ENCODE assay signal across 8 cellular contexts in genomic region chr9:34124923-34125322, GRCh38. TPM values are rescaled to one million over a fixed set of nuclear protein-coding genes. Genes with fewer than 3 reads are reported as not detected.
DNase-seq lines count a peak whose midpoint lies in the region; ATAC-seq and TF ChIP-seq lines count a peak whose summit lies in the region.

No MANE protein-coding gene starts in this region.

- no peak for TF ChIP-seq CTCF in GM12864 (IDR thresholded peaks at IDR 0.05; ENCODE audit: low read depth, low read length, missing control alignments)
- no peak for TF ChIP-seq CTCF in OCI-LY7 (conservative IDR thresholded peaks at IDR 0.05; ENCODE audit: low read length)
- no peak for TF ChIP-seq CTCF in epithelial cell of proximal tubule (conservative IDR thresholded peaks at IDR 0.05; ENCODE audit: low read depth, low read length)

- H2AFZ ChIP-seq in OCI-LY7 (ENCODE audit: low read length) = no peak overlapping the region

- H3K4me3 ChIP-seq in GM12864 (ENCODE audit: low read depth, low read length) (peak overlapping the region; percentile 82), OCI-LY7 (ENCODE audit: low read depth, low read length, poor library complexity, severe bottlenecking) (peak overlapping the region; percentile 85), epithelial cell of proximal tubule (ENCODE audit: low read depth, low read length) (peak overlapping the region; percentile 94), rectal smooth muscle tissue (ENCODE audit: low read length) (peak overlapping the region; percentile 95)

- intact Hi-C loops in OCI-LY7 (cut with micrococcal nuclease; ENCODE audit: unreplicated experiment) = loop anchor here (2.0 to 10.0 kb wide), 2 partner anchors 76 to 310 kb away; partner anchors contain the start of genes UBAP2 and UBE2R2

- peaks cover 27% of the 10 kb centered on the region; the same call in 1 of the 2 replicates for H4K20me1 ChIP-seq in OCI-LY7 (ENCODE audit: insufficient read depth, low read length)

- H3K9ac ChIP-seq in rectal smooth muscle tissue (ENCODE audit: low read length) = no peak overlapping the region

- H3K9me3 ChIP-seq in OCI-LY7 (ENCODE audit: low read length) = no peaks in the 10 kb centered on the region

- H3K9me2 ChIP-seq in OCI-LY7 (ENCODE audit: insufficient read depth, low read length) = no peaks in the 10 kb centered on the region

- no TSS peak for BruUV-seq in OCI-LY7 (replicated peaks; lab: Mats Ljungman, UMichigan)

- peaks cover 22% of the 10 kb centered on the region; the same call in 1 of the 2 replicates for H3K79me2 ChIP-seq in OCI-LY7 (ENCODE audit: insufficient read depth, low read depth, low read length)

- ATAC-seq in GM18498 (IDR thresholded peaks at IDR 0.05; ENCODE audit: unreplicated experiment) (no peak), GM21576 (IDR thresholded peaks at IDR 0.05; ENCODE audit: unreplicated experiment) (no peak)

- H3K27me3 ChIP-seq in rectal smooth muscle tissue (ENCODE audit: control insufficient read depth, insufficient read depth, low read length) = no peaks in the 10 kb centered on the region

- no peak for DNase-seq in GM12864 (ENCODE audit: low read depth)
- DNase-seq in OCI-LY7 (ENCODE audit: low spot score) = no peak
- no peak for DNase-seq in epithelial cell of proximal tubule (ENCODE audit: low read depth)
- no peak for DNase-seq in mucosa of gallbladder (ENCODE audit: low spot score)
- no peak for DNase-seq in SHP77 (lab: John Stamatoyannopoulos, UW)

- H3K4me2 ChIP-seq in OCI-LY7 (ENCODE audit: low read length) = peak overlapping the region; percentile 95

- CTCF ChIA-PET in OCI-LY7 (lab: Charles Lee; ENCODE audit: unreplicated experiment) = no interaction called here

- H3K36me3 ChIP-seq in OCI-LY7 (ENCODE audit: insufficient read depth, low read length) (peaks cover 32% of the 10 kb centered on the region), rectal smooth muscle tissue (ENCODE audit: control insufficient read depth, insufficient read depth, low read length) (peaks cover 4% of the 10 kb centered on the region)

- POLR2A ChIA-PET in OCI-LY7 (lab: Charles Lee) = interaction anchor here (1.8 kb wide), 1 partner anchor 27 kb away, joined by 7 read pairs; no protein-coding TSS in a partner anchor

- H3K4me1 ChIP-seq in OCI-LY7 (ENCODE audit: insufficient read depth, low read length, poor library complexity, severe bottlenecking) (peaks cover 43% of the 10 kb centered on the region), rectal smooth muscle tissue (ENCODE audit: control insufficient read depth, insufficient read depth, low read length) (peaks cover 8% of the 10 kb centered on the region)

- H3K27ac ChIP-seq in OCI-LY7 (ENCODE audit: low read depth, low read length, poor library complexity, severe bottlenecking) (peak overlapping the region; percentile 81), rectal smooth muscle tissue (ENCODE audit: low read depth, low read length) (no peak overlapping the region)

RNA-seq across cellular contexts. Expression of gene DCAF12, which starts 1.6 kb away (rescaled TPM):
- total RNA-seq in OCI-LY7 (2014; rRNA removed; shearing (Covaris generic)) = 21.9 and 31.7 TPM in 2 replicates
- total RNA-seq in OCI-LY7 (2022) = 70.5 and 83.5 TPM in 2 replicates
- total RNA-seq in epithelial cell of proximal tubule = 26.2 and 32.3 TPM in 2 replicates
- total RNA-seq in mucosa of gallbladder = 33.7 TPM

RNA-seq across cellular contexts. Expression of gene UBAP1, which starts 53.9 kb away (rescaled TPM):
- total RNA-seq in OCI-LY7 (2014; rRNA removed; shearing (Covaris generic)) = 12.4 and 13.1 TPM in 2 replicates
- total RNA-seq in OCI-LY7 (2022) = 22.4 and 24.9 TPM in 2 replicates
- total RNA-seq in epithelial cell of proximal tubule = 37.4 and 49.5 TPM in 2 replicates
- total RNA-seq in mucosa of gallbladder = 45.2 TPM
